In the genomic region with DNA sequence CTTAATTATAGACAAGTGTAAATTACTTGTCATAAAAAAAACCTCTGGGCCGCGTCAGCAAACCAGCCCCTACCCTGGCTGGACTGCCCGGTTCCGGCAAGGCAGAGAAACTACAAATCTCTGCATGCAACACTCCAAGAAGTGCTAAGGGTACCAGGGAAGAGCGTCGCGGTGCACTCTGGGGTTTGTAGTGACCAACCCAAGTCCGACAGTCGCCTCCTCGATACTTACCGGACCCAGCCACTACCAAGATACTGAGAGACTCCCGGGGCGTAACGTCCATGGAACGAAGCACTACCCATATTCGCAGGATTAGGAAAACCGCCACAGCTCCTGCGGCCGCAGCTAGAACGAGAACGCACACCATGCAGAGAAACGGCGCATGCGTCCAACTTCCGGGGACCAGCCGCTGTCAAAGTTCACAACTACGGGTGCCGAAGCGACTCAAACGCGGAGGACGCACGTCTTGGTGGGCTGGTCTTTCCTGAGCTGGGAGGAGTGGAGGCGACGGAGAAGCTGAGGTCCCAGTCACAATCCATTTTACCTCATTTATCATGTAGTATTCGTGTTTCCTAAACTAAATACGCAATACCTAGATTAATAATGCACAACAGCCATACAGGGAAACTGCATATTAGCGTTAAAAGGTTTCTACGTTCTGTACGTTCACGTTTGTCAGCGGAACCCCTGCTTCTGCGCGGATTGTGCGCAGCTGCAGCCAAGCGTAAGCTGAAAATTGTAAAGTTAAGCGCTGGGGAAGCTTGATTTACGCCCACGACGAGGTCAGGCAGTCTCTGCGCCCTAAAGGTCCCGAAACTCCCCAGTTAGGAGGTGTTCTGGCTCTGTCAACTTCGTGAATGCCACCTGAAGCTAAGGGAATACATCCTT, we compare ENCODE assay signal across 1 cellular context.
A peak's percentile ranks its signal among the peaks of the same experiment; 100 is the strongest.
TF ChIP-seq lines count a peak whose summit lies in the region.

A gene with protein sequence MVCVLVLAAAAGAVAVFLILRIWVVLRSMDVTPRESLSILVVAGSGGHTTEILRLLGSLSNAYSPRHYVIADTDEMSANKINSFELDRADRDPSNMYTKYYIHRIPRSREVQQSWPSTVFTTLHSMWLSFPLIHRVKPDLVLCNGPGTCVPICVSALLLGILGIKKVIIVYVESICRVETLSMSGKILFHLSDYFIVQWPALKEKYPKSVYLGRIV (minus strand): TSS at position 420 of the 888 bp plus-strand sequence. CDS start 53 bp downstream, at position 367.

TF ChIP-seq in GM23338, 12 proteins besides CTCF, POLR2A, EP300 and RAD21 (continued from another document):
- TF ChIP-seq, protein P1, sequence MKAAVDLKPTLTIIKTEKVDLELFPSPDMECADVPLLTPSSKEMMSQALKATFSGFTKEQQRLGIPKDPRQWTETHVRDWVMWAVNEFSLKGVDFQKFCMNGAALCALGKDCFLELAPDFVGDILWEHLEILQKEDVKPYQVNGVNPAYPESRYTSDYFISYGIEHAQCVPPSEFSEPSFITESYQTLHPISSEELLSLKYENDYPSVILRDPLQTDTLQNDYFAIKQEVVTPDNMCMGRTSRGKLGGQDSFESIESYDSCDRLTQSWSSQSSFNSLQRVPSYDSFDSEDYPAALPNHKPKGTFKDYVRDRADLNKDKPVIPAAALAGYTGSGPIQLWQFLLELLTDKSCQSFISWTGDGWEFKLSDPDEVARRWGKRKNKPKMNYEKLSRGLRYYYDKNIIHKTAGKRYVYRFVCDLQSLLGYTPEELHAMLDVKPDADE (IDR thresholded peaks at IDR 0.05): peak; percentile 95
- peak; percentile 48 for TF ChIP-seq CREB1 (CRISPR knock-in tag; IDR thresholded peaks at IDR 0.05; ENCODE audit: low read depth)
